Comparison of ENCODE assay signal across 3 cellular contexts in genomic region chr11:12027844-12028243, GRCh38.
TF ChIP-seq lines count a peak whose summit lies in the region.

No MANE protein-coding gene starts in this region.

TF ChIP-seq in SK-N-SH treated with all-trans-retinoic acid at 6 μM for 48 hours, 23 proteins besides CTCF, POLR2A, EP300 and RAD21:
- TF ChIP-seq TOX (CRISPR knock-in tag; IDR thresholded peaks at IDR 0.05; ENCODE audit: borderline replicate concordance) (no peak), ESRRG (CRISPR knock-in tag; IDR thresholded peaks at IDR 0.05) (no peak), SNAI2 (CRISPR knock-in tag; IDR thresholded peaks at IDR 0.05) (no peak), ZNF8 (CRISPR knock-in tag; IDR thresholded peaks at IDR 0.05) (no peak), GLIS3 (CRISPR knock-in tag; IDR thresholded peaks at IDR 0.05) (no peak), ZNF70 (CRISPR knock-in tag; IDR thresholded peaks at IDR 0.05) (no peak), OSR1 (CRISPR knock-in tag; IDR thresholded peaks at IDR 0.05) (no peak), CREB5 (CRISPR knock-in tag; IDR thresholded peaks at IDR 0.05; ENCODE audit: low read depth) (no peak), ARNTL (CRISPR knock-in tag; IDR thresholded peaks at IDR 0.05; ENCODE audit: borderline replicate concordance, low read depth) (no peak), ZC3H10 (CRISPR knock-in tag; IDR thresholded peaks at IDR 0.05) (no peak), ZFP30 (CRISPR knock-in tag; IDR thresholded peaks at IDR 0.05) (no peak), PATZ1 (CRISPR knock-in tag; IDR thresholded peaks at IDR 0.05; ENCODE audit: borderline replicate concordance) (no peak), BACH2 (CRISPR knock-in tag; IDR thresholded peaks at IDR 0.05; ENCODE audit: borderline replicate concordance) (no peak), TSHZ2 (CRISPR knock-in tag; IDR thresholded peaks at IDR 0.05) (no peak)

TF ChIP-seq in SK-N-SH, 30 proteins besides CTCF, POLR2A, EP300 and RAD21:
- TF ChIP-seq EZH2phosphoT487 (IDR thresholded peaks at IDR 0.05; ENCODE audit: borderline replicate concordance, low read depth): no peak
- no peak for TF ChIP-seq SMC3 (IDR thresholded peaks at IDR 0.05; ENCODE audit: low read depth, low read length)
- TF ChIP-seq JUND (IDR thresholded peaks at IDR 0.05): no peak
- no peak for TF ChIP-seq NRF1 (IDR thresholded peaks at IDR 0.05; ENCODE audit: low read depth, low read length)
- no peak for TF ChIP-seq ELF1 (IDR thresholded peaks at IDR 0.05)
- no peak for TF ChIP-seq TEAD4 (IDR thresholded peaks at IDR 0.05; ENCODE audit: borderline replicate concordance, insufficient read depth)
- no peak for TF ChIP-seq MXI1 (IDR thresholded peaks at IDR 0.05; ENCODE audit: low read depth, low read length)
- no peak for TF ChIP-seq TCF12 (IDR thresholded peaks at IDR 0.05)
- TF ChIP-seq POLR2AphosphoS5 (IDR thresholded peaks at IDR 0.05; ENCODE audit: low read depth, low read length): no peak
- TF ChIP-seq CHD2 (IDR thresholded peaks at IDR 0.05; ENCODE audit: low read length, partially characterized antibody): no peak
- TF ChIP-seq FOSL2 (IDR thresholded peaks at IDR 0.05; ENCODE audit: borderline replicate concordance, low read depth): no peak
- TF ChIP-seq REST (IDR thresholded peaks at IDR 0.05; ENCODE audit: low read depth, low read length): no peak
- TF ChIP-seq ZBTB33 (IDR thresholded peaks at IDR 0.05; ENCODE audit: borderline replicate concordance, low read depth): no peak
- TF ChIP-seq MAX (IDR thresholded peaks at IDR 0.05; ENCODE audit: low read depth): no peak
- TF ChIP-seq GATA2 (CRISPR knock-in tag; IDR thresholded peaks at IDR 0.05): no peak

TF ChIP-seq in IMR-90, 13 proteins besides CTCF, POLR2A, EP300 and RAD21:
- no peak for TF ChIP-seq MXI1 (IDR thresholded peaks at IDR 0.05; ENCODE audit: borderline replicate concordance, low read depth, low read length)
- TF ChIP-seq RFX5 (IDR thresholded peaks at IDR 0.05; ENCODE audit: low read depth, low read length): no peak
- no peak for TF ChIP-seq NFE2L2 (IDR thresholded peaks at IDR 0.05; ENCODE audit: low read depth, low read length)
- no peak for TF ChIP-seq MAFK (IDR thresholded peaks at IDR 0.05; ENCODE audit: low read depth, low read length)
- TF ChIP-seq USF2 (IDR thresholded peaks at IDR 0.05; ENCODE audit: low read depth, low read length): no peak
- no peak for TF ChIP-seq CHD1 (IDR thresholded peaks at IDR 0.05; ENCODE audit: low read depth, low read length)
- TF ChIP-seq RCOR1 (IDR thresholded peaks at IDR 0.05; ENCODE audit: insufficient replicate concordance, low read length): no peak
- no peak for TF ChIP-seq ELK1 (IDR thresholded peaks at IDR 0.05; ENCODE audit: borderline replicate concordance, low read depth, low read length)
- TF ChIP-seq SMC3 (IDR thresholded peaks at IDR 0.05; ENCODE audit: low read depth, low read length): no peak
- no peak for TF ChIP-seq CEBPB (IDR thresholded peaks at IDR 0.05; ENCODE audit: low read depth, low read length)
- TF ChIP-seq FOS (IDR thresholded peaks at IDR 0.05; ENCODE audit: low read depth, low read length): no peak
- no peak for TF ChIP-seq BHLHE40 (IDR thresholded peaks at IDR 0.05; ENCODE audit: low read depth, low read length)
- no peak for TF ChIP-seq MAZ (IDR thresholded peaks at IDR 0.05; ENCODE audit: borderline replicate concordance, low read depth, low read length)
